In genomic region chr1:59132353-59132752, GRCh38 we compare ENCODE assay signal across 16 cellular contexts.
"Had no signal": no experiment of that assay in that cellular context is flagged by ENCODE, and none has a peak within 500 bp of the region (broad histone marks: within the 10 kb centered on the region; RNA-seq: fewer than 3 reads in every experiment).

No MANE protein-coding gene starts in this region.

- H3K9ac ChIP-seq: SK-N-SH had no signal

- ATAC-seq: activated CD4-positive, alpha-beta T cell treated with anti-CD3 and anti-CD28 coated beads for 36 hours; activated CD8-positive, alpha-beta T cell treated with anti-CD3 and anti-CD28 coated beads for 36 hours; activated naive CD4-positive, alpha-beta T cell treated with anti-CD3 and anti-CD28 coated beads, Interleukin-2, amount 50 U/mL, for 72 hours; activated T-cell treated with anti-CD3 and anti-CD28 coated beads, Interleukin-2, amount 50 U/mL, for 4 hours had no signal

- H3K4me3 ChIP-seq: pancreas, stomach, thoracic aorta had no signal

- H3K36me3 Mint-ChIP-seq: activated naive CD4-positive, alpha-beta T cell treated with anti-CD3 and anti-CD28 coated beads, Interleukin-2, amount 50 U/mL, for 72 hours; brain; mesothelial cell of epicardium had no signal

- H3K9me3 Mint-ChIP-seq: activated CD8-positive, alpha-beta T cell treated with anti-CD3 and anti-CD28 coated beads for 36 hours; activated T-cell treated with anti-CD3 and anti-CD28 coated beads, Interleukin-2, amount 50 U/mL, for 4 hours had no signal

- H3K9me3 ChIP-seq: pancreas, SK-N-SH, stomach, thoracic aorta had no signal

- H3K27me3 ChIP-seq: pancreas, stomach had no signal

- H3K27ac ChIP-seq: pancreas, stomach, thoracic aorta had no signal

- H3K4me2 ChIP-seq: SK-N-SH had no signal

- H3K36me3 ChIP-seq: pancreas, stomach, thoracic aorta had no signal

- H3K27ac Mint-ChIP-seq: activated CD4-positive, alpha-beta T cell treated with anti-CD3 and anti-CD28 coated beads for 36 hours; activated CD8-positive, alpha-beta T cell treated with anti-CD3 and anti-CD28 coated beads for 36 hours; activated naive CD4-positive, alpha-beta T cell treated with anti-CD3 and anti-CD28 coated beads, Interleukin-2, amount 50 U/mL, for 72 hours; mesothelial cell of epicardium had no signal

- DNase-seq: activated CD4-positive, alpha-beta T cell treated with anti-CD3 and anti-CD28 coated beads for 36 hours; activated CD8-positive, alpha-beta T cell treated with anti-CD3 and anti-CD28 coated beads for 36 hours; activated effector memory CD4-positive, alpha-beta T cell treated with anti-CD3 and anti-CD28 coated beads, Interleukin-2, amount 50 U/mL, for 16 hours; activated T-cell treated with anti-CD3 and anti-CD28 coated beads, Interleukin-2, amount 50 U/mL, for 4 hours; amygdala; central memory CD4-positive, alpha-beta T cell; erythroblast; kidney; pancreas; SK-N-SH; stimulated activated CD4-positive, alpha-beta T cell treated with anti-CD3 and anti-CD28 coated beads, Interleukin-1b, Interleukin-23, amount 100 ng/mL, for 48 hours; stomach had no signal

- FAIRE-seq: kidney, pancreas had no signal

- H3K4me1 ChIP-seq: stomach had no signal

- H3K4me3 Mint-ChIP-seq: activated CD4-positive, alpha-beta T cell treated with anti-CD3 and anti-CD28 coated beads for 36 hours; activated CD8-positive, alpha-beta T cell treated with anti-CD3 and anti-CD28 coated beads for 36 hours; activated T-cell treated with anti-CD3 and anti-CD28 coated beads, Interleukin-2, amount 50 U/mL, for 4 hours; brain; mesothelial cell of epicardium had no signal
